Comparison of ENCODE assay signal across 24 cellular contexts in genomic region chrX:105703876-105704275, GRCh38.
"Had no signal": no experiment of that assay in that cellular context is flagged by ENCODE, and none has a peak within 500 bp of the region (broad histone marks: within the 10 kb centered on the region; RNA-seq: fewer than 3 reads in every experiment).

No MANE protein-coding gene starts in this region.

- H3K27ac Mint-ChIP-seq: dendritic cell treated with granulocyte-macrophage colony-stimulating factor and Interleukin-4, amounts not matched to agents 40 ng/mL and 50 ng/mL, for 4 days; effector memory CD8-positive, alpha-beta T cell; endodermal cell had no signal

- H3K9me3 Mint-ChIP-seq: dendritic cell treated with granulocyte-macrophage colony-stimulating factor and Interleukin-4, amounts not matched to agents 40 ng/mL and 50 ng/mL, for 4 days; effector memory CD8-positive, alpha-beta T cell had no signal

- DNase-seq: colonic mucosa; cortex of kidney; dermis blood vessel endothelial cell; dorsolateral prefrontal cortex; effector CD4-positive, alpha-beta T cell; effector CD8-positive, alpha-beta T cell; effector memory CD4-positive, alpha-beta T cell; effector memory CD8-positive, alpha-beta T cell; endodermal cell; erythroblast; esophagus squamous epithelium; foreskin fibroblast; foreskin keratinocyte; foreskin melanocyte; gastrocnemius medialis; glutamatergic neuron; head of caudate nucleus; heart left ventricle; heart right ventricle had no signal

- H3K4me3 ChIP-seq: colonic mucosa, coronary artery, dorsolateral prefrontal cortex, esophagus muscularis mucosa, esophagus squamous epithelium, gastrocnemius medialis, gastroesophageal sphincter, heart left ventricle, heart right ventricle had no signal

- H3K4me3 Mint-ChIP-seq: dendritic cell treated with granulocyte-macrophage colony-stimulating factor and Interleukin-4, amounts not matched to agents 40 ng/mL and 50 ng/mL, for 4 days; effector memory CD8-positive, alpha-beta T cell; endodermal cell had no signal

- ATAC-seq: effector memory CD8-positive, alpha-beta T cell; esophagus mucosa; foreskin keratinocyte; gastrocnemius medialis; gastroesophageal sphincter; heart left ventricle; heart right ventricle had no signal
